ENCODE assay signal across 1 cellular context in the genomic region with DNA sequence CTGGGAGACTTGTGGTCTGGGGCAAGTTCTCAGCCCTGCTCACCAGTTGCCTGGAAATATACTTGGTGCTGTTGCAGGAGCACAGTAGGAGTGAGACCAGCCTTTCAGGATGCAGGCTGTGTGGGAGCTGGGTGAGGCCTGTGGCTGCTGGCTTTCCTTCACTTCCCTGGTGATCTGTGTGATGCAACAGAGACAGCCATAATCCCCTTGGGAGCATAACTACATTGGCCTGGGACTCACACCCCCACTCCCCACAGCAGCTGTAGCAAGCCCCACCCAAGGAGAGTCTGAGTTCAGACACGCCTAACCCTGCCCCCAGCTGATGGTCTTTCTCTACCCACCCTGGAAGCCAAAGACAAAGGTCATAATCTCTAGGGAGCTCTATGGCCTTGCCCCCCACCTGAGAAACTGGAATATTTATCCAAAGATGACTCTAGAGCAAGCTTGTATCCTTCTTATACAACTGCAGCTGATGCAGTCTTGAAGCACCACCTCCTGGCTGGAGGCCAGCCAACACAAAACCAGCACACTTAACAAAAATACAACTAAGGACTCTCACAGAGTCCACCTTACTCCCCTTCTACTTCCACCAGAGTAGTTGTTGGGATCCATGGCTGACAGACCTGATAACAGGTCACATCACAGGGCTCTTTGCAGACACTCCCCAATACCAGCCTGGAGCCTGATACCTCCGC.
TF ChIP-seq lines count a peak whose summit lies in the region.

No MANE protein-coding gene starts in this region.

TF ChIP-seq in H1, 55 proteins besides CTCF, POLR2A, EP300 and RAD21:
- TF ChIP-seq, protein P1, sequence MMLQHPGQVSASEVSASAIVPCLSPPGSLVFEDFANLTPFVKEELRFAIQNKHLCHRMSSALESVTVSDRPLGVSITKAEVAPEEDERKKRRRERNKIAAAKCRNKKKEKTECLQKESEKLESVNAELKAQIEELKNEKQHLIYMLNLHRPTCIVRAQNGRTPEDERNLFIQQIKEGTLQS (IDR thresholded peaks at IDR 0.05; ENCODE audit: insufficient read depth, low read depth, low read length) = no peak
- TF ChIP-seq BRCA1 (IDR thresholded peaks at IDR 0.05; ENCODE audit: low read depth, low read length) (no peak), BCL11A (IDR thresholded peaks at IDR 0.05; ENCODE audit: low read depth in 2 of 2, low read length in 2 of 2) (no peak), RFX5 (IDR thresholded peaks at IDR 0.05; ENCODE audit: borderline replicate concordance, low read depth, low read length) (no peak), ASH2L (IDR thresholded peaks at IDR 0.05; ENCODE audit: low read length) (no peak), KDM1A (IDR thresholded peaks at IDR 0.05; ENCODE audit: borderline replicate concordance, low read length) (no peak), FOSL1 (IDR thresholded peaks at IDR 0.05; ENCODE audit: insufficient read depth, low read depth, low read length) (no peak), CHD7 (IDR thresholded peaks at IDR 0.05; ENCODE audit: insufficient replicate concordance, low read length) (no peak), SIX5 (IDR thresholded peaks at IDR 0.05; ENCODE audit: low read depth, low read length) (no peak), RNF2 (IDR thresholded peaks at IDR 0.05; ENCODE audit: borderline replicate concordance, low read depth, low read length, missing control alignments, poor library complexity, severe bottlenecking) (no peak), NANOG (IDR thresholded peaks at IDR 0.05; ENCODE audit: insufficient read depth, low read depth, low read length, poor library complexity, severe bottlenecking) (no peak)
